ENCODE assay signal across 13 cellular contexts in the genomic region with DNA sequence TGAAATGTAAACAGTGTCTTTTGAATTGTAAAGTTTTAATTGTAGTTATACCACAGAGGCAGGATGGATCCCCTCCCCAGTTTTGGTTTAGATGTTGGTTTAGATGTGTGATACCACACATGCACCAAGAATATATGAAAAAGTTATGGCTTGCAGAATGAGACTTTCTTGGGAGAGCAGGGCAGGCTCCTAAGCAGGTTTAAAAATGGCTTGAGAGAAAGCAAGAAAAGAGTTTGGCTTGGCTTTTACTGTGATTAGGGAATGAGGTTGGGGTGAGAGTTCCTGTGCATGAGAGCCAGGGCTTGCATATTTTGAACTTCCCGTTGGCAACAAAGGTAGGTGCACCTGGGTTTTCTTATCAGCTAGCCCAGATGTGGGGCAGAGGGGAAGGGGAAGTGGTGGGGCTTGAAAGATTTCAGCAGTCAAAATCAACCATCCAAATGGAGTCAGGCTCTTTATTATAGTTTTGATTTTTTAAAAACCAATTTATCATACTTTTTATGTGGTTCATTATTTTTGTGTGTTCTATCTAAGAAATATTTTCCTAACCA.
A peak's percentile ranks its signal among the peaks of the same experiment; 100 is the strongest.
DNase-seq lines count a peak whose midpoint lies in the region; ATAC-seq and TF ChIP-seq lines count a peak whose summit lies in the region.
"Had no signal": no experiment of that assay in that cellular context is flagged by ENCODE, and none has a peak within 500 bp of the region (broad histone marks: within the 10 kb centered on the region; RNA-seq: fewer than 3 reads in every experiment).

No MANE protein-coding gene starts in this region.

- H3K27me3 ChIP-seq in KMS-11 (ENCODE audit: insufficient read depth, low read depth): no peaks in the 10 kb centered on the region
- H3K27me3 ChIP-seq in foreskin keratinocyte: no peaks in the 10 kb centered on the region
- no peaks in the 10 kb centered on the region for H3K27me3 ChIP-seq in stomach

- ATAC-seq in foreskin keratinocyte (no peak), Right ventricle myocardium superior (ENCODE audit: poor library complexity) (no peak), GM19463 (IDR thresholded peaks at IDR 0.05; ENCODE audit: unreplicated experiment) (no peak)

- no peaks in the 10 kb centered on the region for H3K9me3 ChIP-seq in stomach

- 7 to 35% (median 14%) methylated on average over 1 of the region's 1 CpG for WGBS in stomach, 5 donors

- TF ChIP-seq EP300 in stomach (IDR thresholded peaks at IDR 0.05): no peak

- no peak overlapping the region for H2AFZ ChIP-seq in KMS-11 (ENCODE audit: low read depth)

- no peaks in the 10 kb centered on the region for H3K79me2 ChIP-seq in KMS-11 (ENCODE audit: insufficient read depth, low read depth)

- no peak for TF ChIP-seq CTCF in KMS-11 (conservative IDR thresholded peaks at IDR 0.05; ENCODE audit: low read depth, low read length)
- TF ChIP-seq CTCF in foreskin keratinocyte (conservative IDR thresholded peaks at IDR 0.05): no peak
- no peak for TF ChIP-seq CTCF in stomach (IDR thresholded peaks at IDR 0.05)

- H4K20me1 ChIP-seq in KMS-11 (ENCODE audit: insufficient read depth): no peaks in the 10 kb centered on the region

- H3K4me3 ChIP-seq in KMS-11 (IDR thresholded peaks at IDR 0.05; ENCODE audit: insufficient read depth, low read depth, low read length) (no peak overlapping the region), stomach (no peak overlapping the region)

- intact Hi-C loops in stomach (cut with DNase I; ENCODE audit: low total_unique reads): no loop called here
- intact Hi-C loops in Right ventricle myocardium superior (cut with DNase I): no loop called here

- H3K36me3 ChIP-seq in KMS-11 (ENCODE audit: insufficient read depth) (no peaks in the 10 kb centered on the region), stomach (no peaks in the 10 kb centered on the region)

- H3K9ac ChIP-seq in KMS-11: no peak overlapping the region

- H3K4me2 ChIP-seq in KMS-11: peak overlapping the region; percentile 23

- H3K4me1 ChIP-seq in KMS-11 (ENCODE audit: low read depth, poor library complexity, severe bottlenecking) (peaks cover 21% of the 10 kb centered on the region), foreskin keratinocyte (peaks cover 19% of the 10 kb centered on the region), stomach (peaks cover 0 to 7% (median 2%) of the 10 kb centered on the region in 4 donors)

- DNase-seq in OCI-M1 (lab: John Stamatoyannopoulos, UW): peak; percentile 52
- DNase-seq in foreskin keratinocyte: no peak
- peak; percentile 25 for DNase-seq in stomach
- no peak for DNase-seq in Right ventricle myocardium superior
- DNase-seq in hippocampal formation (lab: John Stamatoyannopoulos, UW): no peak
- DNase-seq: DMS 273 treated with DMSO at 0.1 percent for 48 hours, H9, NCI-H146, NCI-H2227 treated with DMSO at 0.1 percent for 48 hours, NCI-H524 treated with DMSO at 0.1 percent for 48 hours had no signal

- TF ChIP-seq POLR2A in stomach (IDR thresholded peaks at IDR 0.05): no peak

- H3K27ac ChIP-seq in KMS-11 (no peak overlapping the region), foreskin keratinocyte (peak overlapping the region; percentile 82), stomach (no peak overlapping the region)
- H3K27ac ChIP-seq: RWPE1 had no signal

Comparison
In these comparisons a context has a peak if more than half of its experiments do, and no peak if none do; other contexts are left out.
1. DNase-seq: peak in OCI-M1 (single experiment) and stomach (single experiment); none in foreskin keratinocyte (0 of 2), Right ventricle myocardium superior (single experiment) and hippocampal formation (0 of 2).